Comparison of ENCODE assay signal across 8 cellular contexts in genomic region chr3:196288141-196288460, GRCh38. TPM values are rescaled to one million over a fixed set of nuclear protein-coding genes. Genes with fewer than 3 reads are reported as not detected.
A peak's percentile ranks its signal among the peaks of the same experiment; 100 is the strongest.
DNase-seq lines count a peak whose midpoint lies in the region; ATAC-seq and TF ChIP-seq lines count a peak whose summit lies in the region.

No MANE protein-coding gene starts in this region.

- no peak overlapping the region for H3K27ac Mint-ChIP-seq in nephron progenitor cell

- H3K4me1 Mint-ChIP-seq in nephron progenitor cell, result peaks cover 43% of the 10 kb centered on the region

- no peaks in the 10 kb centered on the region for H3K9me3 Mint-ChIP-seq in nephron progenitor cell

- peaks cover 8% of the 10 kb centered on the region for H3K36me3 Mint-ChIP-seq in nephron progenitor cell (ENCODE audit: low read depth)

- peak overlapping the region; percentile 97 for H3K4me3 Mint-ChIP-seq in nephron progenitor cell

- H3K36me3 ChIP-seq in NT2/D1 (ENCODE audit: insufficient read depth, insufficient read length, low read length), result no peaks in the 10 kb centered on the region
- H3K36me3 ChIP-seq in endocrine pancreas (ENCODE audit: control insufficient read depth, insufficient read depth, low read length), result no peaks in the 10 kb centered on the region

- no peak for TF ChIP-seq CTCF in nephron progenitor cell (IDR thresholded peaks at IDR 0.05)

- no peaks in the 10 kb centered on the region for H3K27me3 Mint-ChIP-seq in nephron progenitor cell (ENCODE audit: low read depth, poor library complexity)

- H3K27me3 ChIP-seq in NT2/D1 (ENCODE audit: insufficient read depth, insufficient read length) (no peaks in the 10 kb centered on the region), endocrine pancreas (ENCODE audit: control insufficient read depth, insufficient read depth, low read length) (no peaks in the 10 kb centered on the region)

- H3K9ac ChIP-seq in NT2/D1 (ENCODE audit: insufficient read length, low read depth) (peak overlapping the region; percentile 93), endocrine pancreas (ENCODE audit: control insufficient read depth, insufficient read depth, low read length) (peak overlapping the region; percentile 96)

- H3K4me1 ChIP-seq in NT2/D1 (ENCODE audit: insufficient read depth, insufficient read length) (peaks cover 3% of the 10 kb centered on the region), endocrine pancreas (ENCODE audit: control insufficient read depth, insufficient read depth, low read length) (peaks cover 4% of the 10 kb centered on the region)

- H3K4me3 ChIP-seq in NT2/D1 (ENCODE audit: insufficient read length, low read depth), result peak overlapping the region; percentile 94
- H3K4me3 ChIP-seq in endocrine pancreas (ENCODE audit: control insufficient read depth, insufficient read depth, low read length), result peak overlapping the region; percentile 83

- intact Hi-C loops in Right ventricle myocardium inferior (cut with DNase I) (no loop called here), Right ventricle myocardium superior (cut with DNase I) (no loop called here)

- DNase-seq in Right ventricle myocardium inferior (ENCODE audit: missing footprints) (no peak), Right ventricle myocardium superior (no peak), NT2/D1 (ENCODE audit: low read depth, low spot score) (no peak), nephron progenitor cell (no peak), NCI-H128 (lab: John Stamatoyannopoulos, UW; ENCODE audit: unreplicated experiment) (no peak), mucosa of gallbladder (ENCODE audit: low spot score) (no peak)

- H3K9me3 ChIP-seq in NT2/D1 (ENCODE audit: insufficient read depth, low read length) (no peaks in the 10 kb centered on the region), endocrine pancreas (ENCODE audit: control insufficient read depth, low read length) (no peaks in the 10 kb centered on the region)

- ATAC-seq in Right ventricle myocardium inferior (peak; percentile 21), Right ventricle myocardium superior (ENCODE audit: poor library complexity) (no peak), HG03196 (IDR thresholded peaks at IDR 0.05; ENCODE audit: unreplicated experiment) (no peak)

RNA-seq across cellular contexts. Expression of gene PCYT1A, which starts 0.6 kb away (rescaled TPM):
- total RNA-seq in Right ventricle myocardium inferior, result 103 TPM
- total RNA-seq in Right ventricle myocardium superior, result 89.6 TPM
- 54.9 TPM for total RNA-seq in mucosa of gallbladder

RNA-seq across cellular contexts. Expression of gene DYNLT2B, which starts 29.9 kb away (rescaled TPM):
- 2.9 TPM for total RNA-seq in Right ventricle myocardium inferior
- total RNA-seq in Right ventricle myocardium superior, result 3.2 TPM
- 9.8 TPM for total RNA-seq in mucosa of gallbladder

RNA-seq across cellular contexts. Expression of gene TM4SF19, which starts 50.1 kb away (rescaled TPM):
- total RNA-seq in Right ventricle myocardium inferior (not detected), Right ventricle myocardium superior (0.27 TPM), mucosa of gallbladder (not detected)
